Comparison of ENCODE assay signal across 17 cellular contexts in the genomic region with DNA sequence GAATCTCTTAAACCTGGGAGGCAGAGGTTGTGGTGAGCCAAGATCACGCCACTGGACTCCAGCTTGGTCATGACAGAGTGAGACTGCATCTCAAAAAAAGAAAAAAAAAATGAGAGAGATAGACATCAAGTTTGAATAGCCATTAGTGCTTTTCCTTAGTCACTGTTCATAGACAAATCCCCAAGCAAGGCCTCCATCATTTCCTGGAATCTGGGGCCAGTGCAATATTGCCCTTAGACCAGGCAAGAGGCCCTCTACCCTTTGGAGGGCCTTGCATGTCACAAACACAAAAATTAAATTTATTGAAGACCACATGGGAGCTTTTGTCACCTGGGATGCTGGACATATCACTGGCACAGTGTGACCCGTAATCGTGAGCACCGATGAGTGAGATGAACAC.
DNase-seq lines count a peak whose midpoint lies in the region; ATAC-seq, FAIRE-seq and TF ChIP-seq lines count a peak whose summit lies in the region.
"Had no signal": no experiment of that assay in that cellular context is flagged by ENCODE, and none has a peak within 500 bp of the region (broad histone marks: within the 10 kb centered on the region; RNA-seq: fewer than 3 reads in every experiment).

No MANE protein-coding gene starts in this region.

- H3K4me3 ChIP-seq in GM12878, result no peak overlapping the region
- no peak overlapping the region for H3K4me3 ChIP-seq in mesendoderm (ENCODE audit: low read length)
- no peak overlapping the region for H3K4me3 ChIP-seq in neuron (ENCODE audit: low read length)
- H3K4me3 ChIP-seq: GM23248, HAP-1 had no signal

- intact Hi-C loops in GM12878 (cut with micrococcal nuclease; ENCODE audit: unreplicated experiment), result no loop called here

- H3K27ac ChIP-seq in GM12878 (ENCODE audit: control insufficient read depth, insufficient read depth) (no peak overlapping the region), mesendoderm (ENCODE audit: low read depth, low read length) (no peak overlapping the region)
- H3K27ac ChIP-seq: GM23248 had no signal

- CTCF ChIA-PET in GM12878 (lab: Yijun Ruan, JAX), result interaction anchor here (0.9 to 4.8 kb wide), 3 partner anchors 28 to 138 kb away, joined by 3 to 17 read pairs (median 3); no protein-coding TSS in a partner anchor

- DNase-seq in GM12878 (ENCODE audit: low read depth, low spot score) (no peak), mesendoderm (no peak), NCI-H1092 treated with DMSO at 0.1 percent for 48 hours (lab: John Stamatoyannopoulos, UW) (no peak), RCC 7860 (ENCODE audit: low spot score) (no peak)
- DNase-seq: C1 segment of cervical spinal cord; Caco-2; CD4-positive, alpha-beta memory T cell; DMS153; DND-41; GM23248; HFFc6 had no signal

- H2AK5ac ChIP-seq in mesendoderm (ENCODE audit: low read length), result no peak overlapping the region

- no peak overlapping the region for H3K9ac ChIP-seq in GM12878 (ENCODE audit: control insufficient read depth, insufficient read depth, low read length)
- H3K9ac ChIP-seq in mesendoderm (ENCODE audit: low read length), result no peak overlapping the region
- H3K9ac ChIP-seq: GM23248 had no signal

- H3K79me2 ChIP-seq in GM12878 (ENCODE audit: control insufficient read depth, insufficient read depth, low read length), result peaks cover 1% of the 10 kb centered on the region
- no peaks in the 10 kb centered on the region for H3K79me2 ChIP-seq in mesendoderm (ENCODE audit: control insufficient read depth, insufficient read depth, low read length)

- H2BK120ac ChIP-seq in mesendoderm (ENCODE audit: low read depth, low read length), result no peak overlapping the region

- H3K4me1 ChIP-seq in GM12878 (ENCODE audit: control insufficient read depth, insufficient read depth, low read length), result peaks cover 62% of the 10 kb centered on the region
- peaks cover 4% of the 10 kb centered on the region for H3K4me1 ChIP-seq in mesendoderm (ENCODE audit: control insufficient read depth, low read depth, low read length)
- peaks cover 17% of the 10 kb centered on the region for H3K4me1 ChIP-seq in neuron (ENCODE audit: insufficient read depth, low read length)

- H3K56ac ChIP-seq in mesendoderm (ENCODE audit: low read length), result peak overlapping the region; percentile 1

- in situ Hi-C loops in GM12878 (cut with MboI), result no loop called here

- BruUV-seq in GM12878 (replicated peaks; lab: Mats Ljungman, UMichigan), result no TSS peak

- no peak overlapping the region for H2BK15ac ChIP-seq in mesendoderm (replicated peaks; ENCODE audit: low read depth)

- no peak overlapping the region for H4K8ac ChIP-seq in mesendoderm (ENCODE audit: low read depth, low read length)

- H3K9me3 ChIP-seq in GM12878 (replicated peaks; ENCODE audit: control insufficient read depth, insufficient read depth, low read length) (peaks cover 2% of the 10 kb centered on the region; the same call in 1 of the 3 replicates), neuron (ENCODE audit: low read length) (no peaks in the 10 kb centered on the region)
- H3K9me3 ChIP-seq: Caco-2, HAP-1 had no signal

- no peak overlapping the region for H3K4me2 ChIP-seq in GM12878 (ENCODE audit: control insufficient read depth, insufficient read depth)
- H3K4me2 ChIP-seq in mesendoderm (ENCODE audit: low read length), result no peak overlapping the region

- no peak overlapping the region for H2BK5ac ChIP-seq in mesendoderm (ENCODE audit: low read length)

- H2AFZ ChIP-seq in GM12878 (ENCODE audit: control insufficient read depth, low read depth, low read length) (peak overlapping the region; percentile 2; the same call in 1 of the 2 replicates), neuron (ENCODE audit: low read depth, low read length) (peak overlapping the region; percentile 11)
- H2AFZ ChIP-seq: GM23248 had no signal

- RAD21 ChIA-PET in GM12878 (lab: Charles Lee; ENCODE audit: unreplicated experiment), result interaction anchor here (6.2 kb wide), 1 partner anchor 28 kb away, joined by 126 read pairs; no protein-coding TSS in a partner anchor

- ATAC-seq in GM12878, result no peak
- no peak for ATAC-seq in esophagus mucosa

- H4K20me1 ChIP-seq in GM12878 (ENCODE audit: control insufficient read depth, insufficient read depth), result no peaks in the 10 kb centered on the region

- no peaks in the 10 kb centered on the region for H3K27me3 ChIP-seq in GM12878 (replicated peaks in 1 of 2; ENCODE audit: control insufficient read depth in 2 of 2, insufficient read depth in 2 of 2, low read length in 1 of 2)
- no peaks in the 10 kb centered on the region for H3K27me3 ChIP-seq in mesendoderm (ENCODE audit: insufficient read depth, low read length, poor library complexity)
- H3K27me3 ChIP-seq in neuron (ENCODE audit: insufficient read depth, low read length), result no peaks in the 10 kb centered on the region

- H4K5ac ChIP-seq in mesendoderm (ENCODE audit: low read length), result no peak overlapping the region

- TF ChIP-seq POLR2A in GM12878 (IDR thresholded peaks at IDR 0.05; ENCODE audit: low read depth, low read length), result no peak

- 100% methylated on average over 4 of the region's 4 CpGs for WGBS in GM12878 (ENCODE audit: insufficient coverage, insufficient replicate concordance, low lambda C conversion rate, missing lambda C conversion rate)
- no CpG with 5 or more reads among the region's 4 CpGs for whole genome bisulfite sequencing in mesendoderm (ENCODE audit: extremely low coverage, insufficient coverage, low lambda C conversion rate)

- H3K4ac ChIP-seq in mesendoderm (ENCODE audit: low read depth, low read length), result no peak overlapping the region

- no peak overlapping the region for H3K18ac ChIP-seq in mesendoderm (ENCODE audit: low read length)

- H3K79me1 ChIP-seq in mesendoderm (ENCODE audit: low read length), result no peaks in the 10 kb centered on the region

- no peak for TF ChIP-seq CTCF in GM12878 (IDR thresholded peaks at IDR 0.05 in 2 of 3, conservative IDR thresholded peaks at IDR 0.05 in 1 of 3; ENCODE audit: control insufficient read depth in 2 of 3, extremely low read depth in 1 of 3, insufficient read depth in 1 of 3, low read depth in 3 of 3, low read length in 3 of 3)

- TF ChIP-seq RAD21 in GM12878 (IDR thresholded peaks at IDR 0.05; ENCODE audit: insufficient read depth, low read depth, low read length), result no peak

- POLR2A ChIA-PET in GM12878 (lab: Charles Lee), result no interaction called here

- H3K36me3 ChIP-seq in GM12878 (ENCODE audit: control insufficient read depth in 2 of 2, insufficient read depth in 2 of 2, low read length in 1 of 2) (no peaks in the 10 kb centered on the region), mesendoderm (ENCODE audit: control insufficient read depth, insufficient read depth, low read length) (no peaks in the 10 kb centered on the region), neuron (ENCODE audit: insufficient read depth, low read length) (no peaks in the 10 kb centered on the region)
- H3K36me3 ChIP-seq: HAP-1 had no signal

- TF ChIP-seq EP300 in GM12878 (IDR thresholded peaks at IDR 0.05; ENCODE audit: borderline replicate concordance in 1 of 2, control insufficient read depth in 1 of 2, low read depth in 2 of 2, low read length in 2 of 2), result no peak

- H3K23ac ChIP-seq in mesendoderm (ENCODE audit: low read length), result no peak overlapping the region

- SMC1A ChIA-PET in GM12878 (lab: Charles Lee; ENCODE audit: uncharacterized antibody, unreplicated experiment), result interaction anchor here (1.1 to 16.4 kb wide), 2 partner anchors 19 to 24 kb away, joined by 3 to 467 read pairs; no protein-coding TSS in a partner anchor

- FAIRE-seq in GM12878 (lab: Jason Lieb, UNC) (no peak), RCC 7860 (lab: Jason Lieb, UNC) (no peak)
- FAIRE-seq: G401.6, GM19239, H54 had no signal

TF ChIP-seq in GM12878, 131 proteins besides CTCF, POLR2A, EP300 and RAD21 (continues in another document):
- no peak for TF ChIP-seq MYB (IDR thresholded peaks at IDR 0.05; ENCODE audit: borderline replicate concordance, low read depth, low read length)
- TF ChIP-seq, protein P1, sequence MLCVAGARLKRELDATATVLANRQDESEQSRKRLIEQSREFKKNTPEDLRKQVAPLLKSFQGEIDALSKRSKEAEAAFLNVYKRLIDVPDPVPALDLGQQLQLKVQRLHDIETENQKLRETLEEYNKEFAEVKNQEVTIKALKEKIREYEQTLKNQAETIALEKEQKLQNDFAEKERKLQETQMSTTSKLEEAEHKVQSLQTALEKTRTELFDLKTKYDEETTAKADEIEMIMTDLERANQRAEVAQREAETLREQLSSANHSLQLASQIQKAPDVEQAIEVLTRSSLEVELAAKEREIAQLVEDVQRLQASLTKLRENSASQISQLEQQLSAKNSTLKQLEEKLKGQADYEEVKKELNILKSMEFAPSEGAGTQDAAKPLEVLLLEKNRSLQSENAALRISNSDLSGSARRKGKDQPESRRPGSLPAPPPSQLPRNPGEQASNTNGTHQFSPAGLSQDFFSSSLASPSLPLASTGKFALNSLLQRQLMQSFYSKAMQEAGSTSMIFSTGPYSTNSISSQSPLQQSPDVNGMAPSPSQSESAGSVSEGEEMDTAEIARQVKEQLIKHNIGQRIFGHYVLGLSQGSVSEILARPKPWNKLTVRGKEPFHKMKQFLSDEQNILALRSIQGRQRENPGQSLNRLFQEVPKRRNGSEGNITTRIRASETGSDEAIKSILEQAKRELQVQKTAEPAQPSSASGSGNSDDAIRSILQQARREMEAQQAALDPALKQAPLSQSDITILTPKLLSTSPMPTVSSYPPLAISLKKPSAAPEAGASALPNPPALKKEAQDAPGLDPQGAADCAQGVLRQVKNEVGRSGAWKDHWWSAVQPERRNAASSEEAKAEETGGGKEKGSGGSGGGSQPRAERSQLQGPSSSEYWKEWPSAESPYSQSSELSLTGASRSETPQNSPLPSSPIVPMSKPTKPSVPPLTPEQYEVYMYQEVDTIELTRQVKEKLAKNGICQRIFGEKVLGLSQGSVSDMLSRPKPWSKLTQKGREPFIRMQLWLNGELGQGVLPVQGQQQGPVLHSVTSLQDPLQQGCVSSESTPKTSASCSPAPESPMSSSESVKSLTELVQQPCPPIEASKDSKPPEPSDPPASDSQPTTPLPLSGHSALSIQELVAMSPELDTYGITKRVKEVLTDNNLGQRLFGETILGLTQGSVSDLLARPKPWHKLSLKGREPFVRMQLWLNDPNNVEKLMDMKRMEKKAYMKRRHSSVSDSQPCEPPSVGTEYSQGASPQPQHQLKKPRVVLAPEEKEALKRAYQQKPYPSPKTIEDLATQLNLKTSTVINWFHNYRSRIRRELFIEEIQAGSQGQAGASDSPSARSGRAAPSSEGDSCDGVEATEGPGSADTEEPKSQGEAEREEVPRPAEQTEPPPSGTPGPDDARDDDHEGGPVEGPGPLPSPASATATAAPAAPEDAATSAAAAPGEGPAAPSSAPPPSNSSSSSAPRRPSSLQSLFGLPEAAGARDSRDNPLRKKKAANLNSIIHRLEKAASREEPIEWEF (IDR thresholded peaks at IDR 0.05; ENCODE audit: insufficient replicate concordance, low read depth, low read length), result no peak
- no peak for TF ChIP-seq NR2F1 (conservative IDR thresholded peaks at IDR 0.05)
- TF ChIP-seq NR2C2 (IDR thresholded peaks at IDR 0.05; ENCODE audit: borderline replicate concordance, control insufficient read depth, insufficient read length, low read depth), result no peak
- no peak for TF ChIP-seq ZNF207 (IDR thresholded peaks at IDR 0.05; ENCODE audit: borderline replicate concordance)
- no peak for TF ChIP-seq NRF1 (conservative IDR thresholded peaks at IDR 0.05; ENCODE audit: low read depth, low read length)
- TF ChIP-seq SREBF2 (IDR thresholded peaks at IDR 0.05; ENCODE audit: low read length), result no peak
- no peak for TF ChIP-seq IKZF1 (conservative IDR thresholded peaks at IDR 0.05)
